In genomic region chr1:244768186-244768585, GRCh38 we compare ENCODE assay signal across 24 cellular contexts.
DNase-seq lines count a peak whose midpoint lies in the region; ATAC-seq, FAIRE-seq and TF ChIP-seq lines count a peak whose summit lies in the region.
"Had no signal": no experiment of that assay in that cellular context is flagged by ENCODE, and none has a peak within 500 bp of the region (broad histone marks: within the 10 kb centered on the region; RNA-seq: fewer than 3 reads in every experiment).

No MANE protein-coding gene starts in this region.

- 0 out of 2 replicates have a peak overlapping the region, but pooled peaks have one; percentile 21 for H3K27ac ChIP-seq in BLaER1
- no peak overlapping the region for H3K27ac ChIP-seq in IMR-90 (ENCODE audit: insufficient read depth, low read length)
- H3K27ac ChIP-seq in PC-9 = no peak overlapping the region
- H3K27ac ChIP-seq: Peyer's patch, SK-N-MC had no signal

- H2BK20ac ChIP-seq in IMR-90 (ENCODE audit: low read depth, low read length) = no peak overlapping the region

- no peak overlapping the region for H2AFZ ChIP-seq in IMR-90 (replicated peaks; ENCODE audit: low read length, poor library complexity)
- H2AFZ ChIP-seq in PC-9 = no peak overlapping the region

- POLR2A ChIA-PET in IMR-90 (lab: Charles Lee; ENCODE audit: unreplicated experiment) (no interaction called here), PC-9 (lab: Charles Lee; ENCODE audit: unreplicated experiment) (no interaction called here)

- no peak overlapping the region for H4K5ac ChIP-seq in IMR-90 (ENCODE audit: low read depth, low read length)

- no peaks in the 10 kb centered on the region for H4K20me1 ChIP-seq in BLaER1
- H4K20me1 ChIP-seq in IMR-90 (ENCODE audit: insufficient read depth, low read length) = no peaks in the 10 kb centered on the region
- no peaks in the 10 kb centered on the region for H4K20me1 ChIP-seq in PC-9 (ENCODE audit: insufficient read depth)

- TF ChIP-seq CTCF in IMR-90 (conservative IDR thresholded peaks at IDR 0.05; ENCODE audit: low read depth, low read length) (no peak), bronchial epithelial cell (IDR thresholded peaks at IDR 0.05; ENCODE audit: insufficient read depth, low read length, severe bottlenecking) (no peak), PC-9 (conservative IDR thresholded peaks at IDR 0.05) (no peak)

- H3K4me2 ChIP-seq in BLaER1 (no peak overlapping the region), IMR-90 (ENCODE audit: low read depth, low read length) (no peak overlapping the region), PC-9 (no peak overlapping the region)

- ATAC-seq in IMR-90 (ENCODE audit: low read depth) (peak; percentile 21; the same call in 1 of the 2 replicates), HG03097 (IDR thresholded peaks at IDR 0.05; ENCODE audit: low FRiP score, unreplicated experiment) (no peak)

- in situ Hi-C loops in IMR-90 (cut with MboI; ENCODE audit: low sequenced_read_pairs) = no loop called here

- no peak for TF ChIP-seq POLR2A in IMR-90 (IDR thresholded peaks at IDR 0.05; ENCODE audit: low read depth, low read length)

- CTCF ChIA-PET in IMR-90 (lab: Yijun Ruan, JAX) (no interaction called here), PC-9 (lab: Charles Lee) (no interaction called here)

- no peak overlapping the region for H3K9ac ChIP-seq in BLaER1
- H3K9ac ChIP-seq in IMR-90 (ENCODE audit: low read depth, low read length) = no peak overlapping the region

- intact Hi-C loops in IMR-90 (cut with micrococcal nuclease) (no loop called here), PC-9 (cut with micrococcal nuclease; ENCODE audit: unreplicated experiment) (no loop called here)

- no peak for TF ChIP-seq RAD21 in IMR-90 (IDR thresholded peaks at IDR 0.05; ENCODE audit: low read length)

- DNase-seq in IMR-90 (peak; percentile 56), bronchial epithelial cell (ENCODE audit: low read depth) (peak; percentile 47), kidney tubule cell (ENCODE audit: low spot score) (peak; percentile 25), NCI-H2227 treated with DMSO at 0.1 percent for 48 hours (lab: John Stamatoyannopoulos, UW) (no peak), PC-9 (no peak), EL (no peak)
- DNase-seq: CD4-positive, alpha-beta memory T cell; COR-L47; DMS53; GDM1; H7; KG1; NCI-H1048; NCI-H1417; NCI-H1694; NCI-H2029 treated with DMSO at 0.1 percent for 48 hours; NCI-H510A; NCI-H69; SIG-M5 had no signal

- H2BK5ac ChIP-seq in IMR-90 (ENCODE audit: low read depth, low read length, poor library complexity, severe bottlenecking) = no peak overlapping the region

- H3K23ac ChIP-seq in IMR-90 (ENCODE audit: low read depth, low read length) = no peak overlapping the region

- H3K9me2 ChIP-seq in PC-9 (ENCODE audit: insufficient read depth) = no peaks in the 10 kb centered on the region

- no peak overlapping the region for H2BK120ac ChIP-seq in IMR-90 (ENCODE audit: low read depth, low read length)

- H3K4me3 ChIP-seq in BLaER1 (no peak overlapping the region), IMR-90 (ENCODE audit: insufficient read depth, low read depth, low read length) (no peak overlapping the region), bronchial epithelial cell (ENCODE audit: low read depth, low read length) (no peak overlapping the region), PC-9 (no peak overlapping the region)
- H3K4me3 ChIP-seq: Peyer's patch, SK-N-MC had no signal

- WGBS in IMR-90 (ENCODE audit: extremely low coverage in 2 of 2, insufficient read length in 1 of 2), 2 experiments = no CpG with 5 or more reads among the region's 1 CpG

- no peak overlapping the region for H3K56ac ChIP-seq in IMR-90 (ENCODE audit: extremely low read depth, insufficient read depth, low read length)

- H3K9me3 ChIP-seq in BLaER1 (no peaks in the 10 kb centered on the region), IMR-90 (ENCODE audit: control insufficient read depth, insufficient read depth, low read length) (no peaks in the 10 kb centered on the region; the same call in 1 of the 2 replicates), PC-9 (ENCODE audit: insufficient read depth, low read depth) (no peaks in the 10 kb centered on the region)
- H3K9me3 ChIP-seq: Peyer's patch had no signal

- no peak overlapping the region for H4K8ac ChIP-seq in IMR-90 (ENCODE audit: low read depth in 2 of 2, low read length in 2 of 2)

- dilution Hi-C loops in IMR-90 (cut with HindIII; ENCODE audit: low sequenced_read_pairs, unreplicated experiment) = no loop called here

- no peaks in the 10 kb centered on the region for H3K79me1 ChIP-seq in IMR-90 (ENCODE audit: low read depth in 1 of 2, low read length in 2 of 2)

- H3K4me1 ChIP-seq in BLaER1 (no peaks in the 10 kb centered on the region; the same call in 1 of the 2 replicates), IMR-90 (ENCODE audit: control insufficient read depth, insufficient read depth, low read length) (no peaks in the 10 kb centered on the region), PC-9 (replicated peaks; ENCODE audit: insufficient read depth) (no peaks in the 10 kb centered on the region)
- H3K4me1 ChIP-seq: Peyer's patch had no signal

- BruUV-seq in IMR-90 (replicated peaks; lab: Mats Ljungman, UMichigan) = no TSS peak
- BruUV-seq in PC-9 (replicated peaks; lab: Mats Ljungman, UMichigan) = no TSS peak

- H3K27me3 ChIP-seq in BLaER1 = no peaks in the 10 kb centered on the region
- peaks cover 5% of the 10 kb centered on the region; the same call in 1 of the 2 replicates for H3K27me3 ChIP-seq in IMR-90 (ENCODE audit: control insufficient read depth, insufficient read depth, low read length)
- H3K27me3 ChIP-seq in bronchial epithelial cell (ENCODE audit: control insufficient read depth, insufficient read depth, low read length) = no peaks in the 10 kb centered on the region
- H3K27me3 ChIP-seq in PC-9 (ENCODE audit: insufficient read depth, low read depth) = no peaks in the 10 kb centered on the region
- H3K27me3 ChIP-seq: Peyer's patch had no signal

- no peak overlapping the region for H4K91ac ChIP-seq in IMR-90 (ENCODE audit: insufficient read depth, low read depth, low read length)

- H3K18ac ChIP-seq in IMR-90 (ENCODE audit: low read depth, low read length) = no peak overlapping the region

- no peaks in the 10 kb centered on the region for H3K79me2 ChIP-seq in PC-9 (ENCODE audit: low read depth)

- H2AK5ac ChIP-seq in IMR-90 (ENCODE audit: low read depth, low read length) = no peak overlapping the region

- H3K9me1 ChIP-seq in IMR-90 (ENCODE audit: insufficient read depth, low read length) = no peaks in the 10 kb centered on the region; the same call in 1 of the 2 replicates

- H3K4ac ChIP-seq in IMR-90 (ENCODE audit: low read depth, low read length) = no peak overlapping the region

- no peak overlapping the region for H2BK15ac ChIP-seq in IMR-90 (ENCODE audit: low read depth, low read length)

- no peak for FAIRE-seq in bronchial epithelial cell (lab: Jason Lieb, UNC)
- FAIRE-seq: GM12891 had no signal

- H3K36me3 ChIP-seq in BLaER1 (no peaks in the 10 kb centered on the region), IMR-90 (ENCODE audit: control insufficient read depth, insufficient read depth, low read length) (no peaks in the 10 kb centered on the region), bronchial epithelial cell (ENCODE audit: control insufficient read depth, insufficient read depth, low read length) (no peaks in the 10 kb centered on the region), PC-9 (ENCODE audit: low read depth) (no peaks in the 10 kb centered on the region)
- H3K36me3 ChIP-seq: Peyer's patch had no signal

- H3F3A ChIP-seq in PC-9 (ENCODE audit: insufficient read depth, low read depth) = no peaks in the 10 kb centered on the region; the same call in 1 of the 2 replicates

- no peak overlapping the region for H2AK9ac ChIP-seq in IMR-90 (replicated peaks; ENCODE audit: low read depth, low read length, poor library complexity)

- H3K14ac ChIP-seq in IMR-90 (replicated peaks; ENCODE audit: low read depth, low read length) = no peak overlapping the region

TF ChIP-seq in IMR-90, 13 proteins besides CTCF, POLR2A, EP300 and RAD21:
- TF ChIP-seq CHD1 (IDR thresholded peaks at IDR 0.05; ENCODE audit: low read depth, low read length) = no peak
- no peak for TF ChIP-seq USF2 (IDR thresholded peaks at IDR 0.05; ENCODE audit: low read depth, low read length)
- no peak for TF ChIP-seq ELK1 (IDR thresholded peaks at IDR 0.05; ENCODE audit: borderline replicate concordance, low read depth, low read length)
- TF ChIP-seq NFE2L2 (IDR thresholded peaks at IDR 0.05; ENCODE audit: low read depth, low read length) = peak; percentile 66; the same call in 1 of the 2 replicates
- TF ChIP-seq CEBPB (IDR thresholded peaks at IDR 0.05; ENCODE audit: low read depth, low read length) = no peak
- no peak for TF ChIP-seq MXI1 (IDR thresholded peaks at IDR 0.05; ENCODE audit: borderline replicate concordance, low read depth, low read length)
- no peak for TF ChIP-seq MAZ (IDR thresholded peaks at IDR 0.05; ENCODE audit: borderline replicate concordance, low read depth, low read length)
- no peak for TF ChIP-seq RCOR1 (IDR thresholded peaks at IDR 0.05; ENCODE audit: insufficient replicate concordance, low read length)
- no peak for TF ChIP-seq FOS (IDR thresholded peaks at IDR 0.05; ENCODE audit: low read depth, low read length)
- TF ChIP-seq RFX5 (IDR thresholded peaks at IDR 0.05; ENCODE audit: low read depth, low read length) = no peak
- TF ChIP-seq SMC3 (IDR thresholded peaks at IDR 0.05; ENCODE audit: low read depth, low read length) = no peak
- peak; percentile 14; the same call in 1 of the 2 replicates for TF ChIP-seq MAFK (IDR thresholded peaks at IDR 0.05; ENCODE audit: low read depth, low read length)
- 0 out of 2 replicates have a peak, but pooled peaks have one; percentile 13 for TF ChIP-seq BHLHE40 (IDR thresholded peaks at IDR 0.05; ENCODE audit: low read depth, low read length)

Comparison
In these comparisons a context has a peak if more than half of its experiments do, and no peak if none do; other contexts are left out.
1. DNase-seq: peak in IMR-90 (single experiment), bronchial epithelial cell (single experiment) and kidney tubule cell (single experiment); none in NCI-H2227 treated with DMSO at 0.1 percent for 48 hours (single experiment), PC-9 (0 of 2) and EL (single experiment).